Comparison of ENCODE assay signal across 1 cellular context in the genomic region with DNA sequence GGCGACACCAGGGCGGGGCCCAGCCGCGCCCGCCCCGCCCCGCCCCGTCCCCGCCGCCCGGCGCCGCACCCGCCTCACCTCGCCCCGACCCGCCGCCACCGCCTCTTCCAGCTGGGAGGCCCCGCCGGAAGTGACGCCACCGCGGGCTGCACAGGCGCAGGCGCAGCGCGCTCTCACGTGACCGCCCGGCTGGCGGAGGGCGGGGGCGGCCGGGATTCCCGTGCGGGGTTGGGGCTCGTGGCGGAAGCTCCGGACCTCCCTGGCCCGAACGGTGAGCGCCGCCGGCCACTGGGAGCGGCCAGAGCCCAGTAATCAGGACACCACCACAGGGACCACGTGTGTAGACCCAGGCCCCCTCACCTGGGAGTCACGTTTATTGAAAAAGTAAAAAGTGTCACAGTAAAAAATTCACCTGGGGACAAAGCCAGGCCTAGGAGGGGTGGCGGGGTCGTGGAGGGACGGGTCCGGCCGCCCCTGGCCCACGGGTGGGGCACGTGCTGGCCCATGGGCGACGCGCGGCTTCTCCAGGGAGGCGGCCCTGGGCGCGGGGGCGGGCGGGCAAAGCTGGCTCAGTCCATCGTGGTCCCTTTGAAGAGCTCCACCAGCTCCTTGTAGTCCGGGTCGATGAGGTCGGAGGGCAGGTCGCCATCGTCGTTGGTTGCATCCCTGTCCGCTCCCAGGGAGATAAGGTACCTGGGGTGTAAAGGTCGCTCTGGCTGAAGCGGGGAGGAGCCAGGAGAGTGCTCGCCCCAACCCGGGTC.
TF ChIP-seq lines count a peak whose summit lies in the region.

Gene MCRIP1 (minus strand): TSS at position 132 of the 761 bp plus-strand sequence. CDS start 8,785 bp downstream, outside the sequence.

TF ChIP-seq in SK-N-SH treated with all-trans-retinoic acid at 6 μM for 48 hours, 23 proteins besides CTCF, POLR2A, EP300 and RAD21 (continued from another document):
- TF ChIP-seq CREB5 (CRISPR knock-in tag; IDR thresholded peaks at IDR 0.05; ENCODE audit: low read depth) (no peak), POU6F1 (CRISPR knock-in tag; IDR thresholded peaks at IDR 0.05; ENCODE audit: borderline replicate concordance, low read depth) (no peak), ZNF565 (CRISPR knock-in tag; conservative IDR thresholded peaks at IDR 0.05; ENCODE audit: low read depth) (0 out of 2 replicates have a peak, but pooled peaks have one; percentile 45), OSR1 (CRISPR knock-in tag; IDR thresholded peaks at IDR 0.05) (no peak)
TF ChIP-seq in SK-N-SH treated with all-trans-retinoic acid at 6 μM for 48 hours: peak in this region for 5.
